ENCODE assay signal across 32 cellular contexts in genomic region chr10:89683911-89684310, GRCh38. TPM values are rescaled to one million over a fixed set of nuclear protein-coding genes. Genes with fewer than 3 reads are reported as not detected.
DNase-seq lines count a peak whose midpoint lies in the region; ATAC-seq, FAIRE-seq and TF ChIP-seq lines count a peak whose summit lies in the region.
"Had no signal": no experiment of that assay in that cellular context is flagged by ENCODE, and none has a peak within 500 bp of the region (broad histone marks: within the 10 kb centered on the region; RNA-seq: fewer than 3 reads in every experiment).

No MANE protein-coding gene starts in this region.

- in situ Hi-C loops in gastrocnemius medialis (cut with MboI; ENCODE audit: low sequenced_read_pairs in 4 of 4), result no loop called here

- intact Hi-C loops in gastrocnemius medialis (cut with DNase I; ENCODE audit: low total_unique reads), result loop anchor here (5.0 kb wide), 1 partner anchor 72 kb away; no protein-coding TSS in a partner anchor
- intact Hi-C loops in kidney (cut with DNase I), result no loop called here

- FAIRE-seq in kidney (lab: Jason Lieb, UNC), result no peak
- FAIRE-seq: HTR-8/SVneo, K562 had no signal

- H3K4me1 ChIP-seq in SJCRH30, result peaks cover 8% of the 10 kb centered on the region
- H3K4me1 ChIP-seq in gastrocnemius medialis, result no peaks in the 10 kb centered on the region
- no peaks in the 10 kb centered on the region for H3K4me1 ChIP-seq in kidney (ENCODE audit: control insufficient read depth in 1 of 2, insufficient read depth in 1 of 2, low read depth in 1 of 2, low read length in 2 of 2)
- H3K4me1 ChIP-seq: BE2C, esophagus muscularis mucosa, neural progenitor cell, right lobe of liver, upper lobe of left lung had no signal

- peak; percentile 33 to 63 for ATAC-seq in gastrocnemius medialis
- no peak for ATAC-seq in esophagus mucosa
- ATAC-seq: activated CD4-positive, alpha-beta T cell treated with anti-CD3 and anti-CD28 coated beads for 36 hours; foreskin keratinocyte; K562; right lobe of liver; stimulated activated effector memory CD8-positive, alpha-beta T cell treated with anti-CD3 and anti-CD28 coated beads, Interleukin-12 subunit alpha, Interleukin-12 subunit beta, amount 100 ng/mL, for 72 hours had no signal

- no peak for TF ChIP-seq POLR2A in gastrocnemius medialis (IDR thresholded peaks at IDR 0.05)

- DNase-seq in NCI-H2227 (lab: John Stamatoyannopoulos, UW; ENCODE audit: unreplicated experiment) (peak; percentile 14), NCI-H2227 treated with DMSO at 0.1 percent for 48 hours (lab: John Stamatoyannopoulos, UW) (no peak), NCI-H2196 (lab: John Stamatoyannopoulos, UW; ENCODE audit: unreplicated experiment) (peak; percentile 21), SJCRH30 (peak; percentile 62 to 75), gastrocnemius medialis (peak in 1 of 2 donors; percentile 18), activated gamma-delta T cell (lab: John Stamatoyannopoulos, UW) (no peak), kidney (no peak)
- DNase-seq: ACHN; activated CD4-positive, alpha-beta T cell treated with anti-CD3 and anti-CD28 coated beads for 36 hours; activated CD8-positive, alpha-beta memory T cell treated with anti-CD3 and anti-CD28 coated beads for 24 hours; activated effector memory CD4-positive, alpha-beta T cell treated with Interleukin-2 at 50 U/mL for 16 hours; BE2C; CD8-positive, alpha-beta memory T cell; DMS79 treated with DMSO at 0.1 percent for 48 hours; endodermal cell; left cardiac atrium; NCI-H1694; NCI-H82; posterior cingulate gyrus; right lobe of liver; stimulated activated CD4-positive, alpha-beta T cell treated with anti-CD3 and anti-CD28 coated beads, Interleukin-12 subunit alpha, Interleukin-12 subunit beta, amount 100 ng/mL, for 4 hours; stimulated activated CD4-positive, alpha-beta T cell treated with anti-CD3 and anti-CD28 coated beads, Interleukin-4, amount 100 ng/mL, for 24 hours; upper lobe of left lung had no signal

- H3K27ac ChIP-seq in SJCRH30 (no peak overlapping the region), gastrocnemius medialis (no peak overlapping the region), kidney (ENCODE audit: low read depth in 2 of 2, low read length in 2 of 2) (no peak overlapping the region)
- H3K27ac ChIP-seq: esophagus muscularis mucosa, foreskin keratinocyte, GM23248, neural progenitor cell, right lobe of liver, upper lobe of left lung had no signal

- no peak overlapping the region for H3K9ac ChIP-seq in kidney (ENCODE audit: low read length in 2 of 2)
- H3K9ac ChIP-seq: GM23248, neural progenitor cell had no signal

- H3K9me3 ChIP-seq in SJCRH30 (replicated peaks) (no peaks in the 10 kb centered on the region), gastrocnemius medialis (no peaks in the 10 kb centered on the region), kidney (ENCODE audit: control insufficient read depth in 1 of 2, low read length in 2 of 2) (no peaks in the 10 kb centered on the region)
- H3K9me3 ChIP-seq: BE2C, esophagus muscularis mucosa, MG63, right lobe of liver, upper lobe of left lung had no signal

- H3K27me3 ChIP-seq in SJCRH30 (no peaks in the 10 kb centered on the region), gastrocnemius medialis (no peaks in the 10 kb centered on the region)
- H3K27me3 ChIP-seq: BE2C, esophagus muscularis mucosa, foreskin keratinocyte, MG63, neural progenitor cell, right lobe of liver, upper lobe of left lung had no signal

- no peaks in the 10 kb centered on the region for H3K36me3 ChIP-seq in SJCRH30
- no peaks in the 10 kb centered on the region for H3K36me3 ChIP-seq in gastrocnemius medialis
- H3K36me3 ChIP-seq in kidney (ENCODE audit: control insufficient read depth in 1 of 2, insufficient read depth in 2 of 2, low read length in 2 of 2), result no peaks in the 10 kb centered on the region
- H3K36me3 ChIP-seq: BE2C, esophagus muscularis mucosa, MG63, neural progenitor cell, right lobe of liver, upper lobe of left lung had no signal

- H3K4me3 ChIP-seq in SJCRH30, result no peak overlapping the region
- no peak overlapping the region for H3K4me3 ChIP-seq in gastrocnemius medialis
- no peak overlapping the region for H3K4me3 ChIP-seq in kidney (ENCODE audit: low read length in 2 of 2)
- H3K4me3 ChIP-seq: esophagus muscularis mucosa, GM23248, K562, MG63, neural progenitor cell, right lobe of liver, upper lobe of left lung had no signal

- no peak for TF ChIP-seq CTCF in gastrocnemius medialis (IDR thresholded peaks at IDR 0.05 in 4 of 5, conservative IDR thresholded peaks at IDR 0.05 in 1 of 5)
- TF ChIP-seq CTCF in kidney (IDR thresholded peaks at IDR 0.05; ENCODE audit: borderline replicate concordance, extremely low read depth, insufficient read depth), result no peak

RNA-seq across cellular contexts. Expression of gene KIF20B, which starts 17.5 kb away (rescaled TPM):
- 39.1 and 48.3 TPM in 2 replicates for total RNA-seq in SJCRH30 (2014; rRNA removed; shearing (Covaris generic))
- total RNA-seq in gastrocnemius medialis, result 1 to 10 TPM in 1 of 4 donors, under 1 TPM in 3; 0.65 to 1.0 (median 0.86) TPM
- 21.0 TPM for total RNA-seq in esophagus mucosa
- total RNA-seq in kidney, result 7.3 TPM
- polyA plus RNA-seq in kidney (ENCODE audit: insufficient read depth, low read depth, low replicate concordance), result 0.67 TPM

RNA-seq across cellular contexts. Expression of gene PANK1, which starts 38.9 kb away (rescaled TPM):
- total RNA-seq in SJCRH30 (2014; rRNA removed; shearing (Covaris generic)), result 13.6 and 14.2 TPM in 2 replicates
- total RNA-seq in gastrocnemius medialis (10 to 100 TPM in 1 of 4 donors, 1 to 10 TPM in 3; 7.3 to 16.3 (median 9.0) TPM), esophagus mucosa (5.7 TPM), kidney (5.4 TPM)
- polyA plus RNA-seq in kidney (ENCODE audit: insufficient read depth, low read depth, low replicate concordance), result 31.3 TPM

Comparison
In these comparisons a context has a peak if more than half of its experiments do, and no peak if none do; other contexts are left out.
1. DNase-seq: peak in NCI-H2227 (single experiment), NCI-H2196 (single experiment) and SJCRH30 (2 of 2); none in NCI-H2227 treated with DMSO at 0.1 percent for 48 hours (single experiment), activated gamma-delta T cell (single experiment) and kidney (single experiment).